Comparison of ENCODE assay signal across 12 cellular contexts in genomic region chr11:44622721-44623258, GRCh38. TPM values are rescaled to one million over a fixed set of nuclear protein-coding genes. Genes with fewer than 3 reads are reported as not detected.
DNase-seq lines count a peak whose midpoint lies in the region; ATAC-seq and TF ChIP-seq lines count a peak whose summit lies in the region.
"Had no signal": no experiment of that assay in that cellular context is flagged by ENCODE, and none has a peak within 500 bp of the region (broad histone marks: within the 10 kb centered on the region; RNA-seq: fewer than 3 reads in every experiment).

No MANE protein-coding gene starts in this region.

- ATAC-seq in left lung, result no peak

- no peaks in the 10 kb centered on the region for H3K9me3 ChIP-seq in left lung
- no peaks in the 10 kb centered on the region for H3K9me3 ChIP-seq in stomach
- H3K9me3 ChIP-seq: thoracic aorta had no signal

- H3K27me3 Mint-ChIP-seq in activated naive CD4-positive, alpha-beta T cell treated with anti-CD3 and anti-CD28 coated beads, Interleukin-2, amount 10 ng/mL, durations not matched to agents 7 days and 5 days, result no peaks in the 10 kb centered on the region

- no peak for TF ChIP-seq POLR2A in stomach (IDR thresholded peaks at IDR 0.05)

- H3K4me3 ChIP-seq in left lung (no peak overlapping the region), stomach (no peak overlapping the region)
- H3K4me3 ChIP-seq: thoracic aorta had no signal

- H3K27ac ChIP-seq in left lung (peak overlapping the region in 1 of 2 donors; percentile 33), stomach (no peak overlapping the region)
- H3K27ac ChIP-seq: thoracic aorta had no signal

- H3K36me3 ChIP-seq in left lung (peaks cover 0 to 27% of the 10 kb centered on the region in 2 donors), stomach (peaks cover 0 to 30% (median 21%) of the 10 kb centered on the region in 4 donors)
- H3K36me3 ChIP-seq: thoracic aorta had no signal

- CTCF ChIA-PET in activated naive CD4-positive, alpha-beta T cell treated with anti-CD3 and anti-CD28 coated beads, Interleukin-2, amount 10 ng/mL, durations not matched to agents 7 days and 5 days (lab: Charles Lee), result interaction anchor here (1.0 to 6.0 kb wide), 12 partner anchors 9 to 292 kb away, joined by 3 to 40 read pairs (median 4); no protein-coding TSS in a partner anchor

- 85 to 92% (median 85%) methylated on average over 9 to 11 of the region's 11 CpGs for WGBS in stomach, 5 donors

- H3K27me3 ChIP-seq in left lung (no peaks in the 10 kb centered on the region), stomach (no peaks in the 10 kb centered on the region)

- H3K4me1 ChIP-seq in left lung (peaks cover 0 to 54% of the 10 kb centered on the region in 2 donors), stomach (peaks cover 6 to 38% (median 19%) of the 10 kb centered on the region in 4 donors)

- intact Hi-C loops in left lung (cut with DNase I) (loop anchor here in 1 of 2 donors (5.0 to 10.0 kb wide), 2 partner anchors 102 to 290 kb away; partner anchors contain the start of gene TSPAN18), stomach (cut with DNase I; ENCODE audit: low total_unique reads) (loop anchor here (5.0 kb wide), 1 partner anchor 290 kb away; no protein-coding TSS in a partner anchor)

- TF ChIP-seq CTCF in left lung (IDR thresholded peaks at IDR 0.05), result no peak
- no peak for TF ChIP-seq CTCF in stomach (IDR thresholded peaks at IDR 0.05)

- peak; percentile 16 to 23 for DNase-seq in activated T-cell treated with anti-CD3 and anti-CD28 coated beads, Interleukin-2, amount 50 U/mL, for 48 hours
- DNase-seq in activated T-cell treated with anti-CD3 and anti-CD28 coated beads for 4 hours (no peak), left lung (peak; percentile 24 to 55), stomach (peak; percentile 10), AG08396 (ENCODE audit: low spot score) (no peak), foreskin melanocyte (no peak), HuH-7 (ENCODE audit: low spot score) (no peak)
- peak; percentile 17 for DNase-seq in activated naive CD4-positive, alpha-beta T cell treated with anti-CD3 and anti-CD28 coated beads, Interleukin-2, amount 10 ng/mL, durations not matched to agents 7 days and 5 days
- DNase-seq: NCI-H1694; NK-92 treated with Interleukin-12 subunit alpha and Interleukin-12 subunit beta, amount 100 ng/mL, for 24 hours; occipital lobe had no signal

- H3K4me1 Mint-ChIP-seq in activated naive CD4-positive, alpha-beta T cell treated with anti-CD3 and anti-CD28 coated beads, Interleukin-2, amount 10 ng/mL, durations not matched to agents 7 days and 5 days, result peaks cover 26% of the 10 kb centered on the region

- no peaks in the 10 kb centered on the region for H3K9me3 Mint-ChIP-seq in activated naive CD4-positive, alpha-beta T cell treated with anti-CD3 and anti-CD28 coated beads, Interleukin-2, amount 10 ng/mL, durations not matched to agents 7 days and 5 days

- H3K27ac Mint-ChIP-seq in activated naive CD4-positive, alpha-beta T cell treated with anti-CD3 and anti-CD28 coated beads, Interleukin-2, amount 10 ng/mL, durations not matched to agents 7 days and 5 days, result no peak overlapping the region

- TF ChIP-seq EP300 in stomach (IDR thresholded peaks at IDR 0.05), result no peak

- no peak overlapping the region for H3K4me3 Mint-ChIP-seq in activated naive CD4-positive, alpha-beta T cell treated with anti-CD3 and anti-CD28 coated beads, Interleukin-2, amount 10 ng/mL, durations not matched to agents 7 days and 5 days

- H3K36me3 Mint-ChIP-seq in activated naive CD4-positive, alpha-beta T cell treated with anti-CD3 and anti-CD28 coated beads, Interleukin-2, amount 10 ng/mL, durations not matched to agents 7 days and 5 days, result peaks cover 11% of the 10 kb centered on the region

RNA-seq across cellular contexts. Expression of gene CD82, which starts 57.3 kb away (rescaled TPM):
- total RNA-seq in left lung (100 to 1,000 TPM in 1 of 2 donors, 10 to 100 TPM in 1; 88.4 to 244 TPM), stomach (10 to 100 TPM in 4 of 5 donors, under 1 TPM in 1; 0.58 to 49.6 (median 24.6) TPM)
- 10 to 100 TPM in 2 of 3 donors, 1 to 10 TPM in 1; 9.9 to 54.4 (median 45.1) TPM for polyA plus RNA-seq in stomach

Comparison
In these comparisons a context has a peak if more than half of its experiments do, and no peak if none do; other contexts are left out.
1. DNase-seq: peak in activated T-cell treated with anti-CD3 and anti-CD28 coated beads, Interleukin-2, amount 50 U/mL, for 48 hours (2 of 2), activated naive CD4-positive, alpha-beta T cell treated with anti-CD3 and anti-CD28 coated beads, Interleukin-2, amount 10 ng/mL, durations not matched to agents 7 days and 5 days (single experiment), left lung (2 of 2) and stomach (single experiment); none in activated T-cell treated with anti-CD3 and anti-CD28 coated beads for 4 hours (single experiment), AG08396 (single experiment), foreskin melanocyte (single experiment) and HuH-7 (single experiment).